In genomic region chr10:101780818-101781654, GRCh38 we compare ENCODE assay signal across 7 cellular contexts. TPM values are rescaled to one million over a fixed set of nuclear protein-coding genes. Genes with fewer than 3 reads are reported as not detected.
DNase-seq lines count a peak whose midpoint lies in the region; ATAC-seq and TF ChIP-seq lines count a peak whose summit lies in the region.

No MANE protein-coding gene starts in this region.

- WGBS in sigmoid colon, 2 donors, result 61 to 65% methylated on average over 14 of the region's 14 CpGs

- H3K9me2 ChIP-seq in SU-DHL-6 (replicated peaks; ENCODE audit: insufficient read depth, low read length), result no peaks in the 10 kb centered on the region

- H3K9me3 ChIP-seq in SU-DHL-6 (ENCODE audit: insufficient read depth, low read length) (no peaks in the 10 kb centered on the region), sigmoid colon (no peaks in the 10 kb centered on the region)

- no peaks in the 10 kb centered on the region for H3K9me3 Mint-ChIP-seq in activated naive CD8-positive, alpha-beta T cell treated with anti-CD3 and anti-CD28 coated beads, Interleukin-2, amount 10 ng/mL, durations not matched to agents 7 days and 5 days

- H3K4me1 ChIP-seq in sigmoid colon, result peaks cover 0 to 65% (median 58%) of the 10 kb centered on the region in 4 donors

- no peaks in the 10 kb centered on the region for H3K27me3 ChIP-seq in SU-DHL-6 (ENCODE audit: low read length)
- H3K27me3 ChIP-seq in sigmoid colon, result peaks cover 15 to 41% (median 27%) of the 10 kb centered on the region in 3 donors

- no peak for TF ChIP-seq EP300 in sigmoid colon (IDR thresholded peaks at IDR 0.05)

- peak; percentile 41 for ATAC-seq in activated naive CD8-positive, alpha-beta T cell treated with anti-CD3 and anti-CD28 coated beads, Interleukin-2, amount 10 ng/mL, durations not matched to agents 7 days and 5 days (ENCODE audit: low read depth)
- ATAC-seq in left ventricle myocardium superior (peak; percentile 58), HG03460 (IDR thresholded peaks at IDR 0.05; ENCODE audit: unreplicated experiment) (no peak)

- intact Hi-C loops in left ventricle myocardium superior (cut with micrococcal nuclease) (no loop called here), sigmoid colon (cut with DNase I) (loop anchor here (1.0 to 10.0 kb wide), 6 partner anchors 36 to 566 kb away; partner anchors contain the start of genes DPCD, OGA and POLL)

- H3K4me2 ChIP-seq in SU-DHL-6 (ENCODE audit: low read depth, low read length, poor library complexity, severe bottlenecking), result peak overlapping the region; percentile 79

- H3K27ac ChIP-seq in SU-DHL-6 (ENCODE audit: low read depth, low read length), result no peak overlapping the region
- H3K27ac ChIP-seq in sigmoid colon, result no peak overlapping the region

- POLR2A ChIA-PET in activated naive CD8-positive, alpha-beta T cell treated with anti-CD3 and anti-CD28 coated beads, Interleukin-2, amount 10 ng/mL, durations not matched to agents 7 days and 5 days (lab: Charles Lee), result interaction anchor here (0.6 to 1.3 kb wide), 4 partner anchors 9 to 178 kb away, joined by 3 to 5 read pairs (median 3); no protein-coding TSS in a partner anchor

- peaks cover 24% of the 10 kb centered on the region for H3K27me3 Mint-ChIP-seq in activated naive CD8-positive, alpha-beta T cell treated with anti-CD3 and anti-CD28 coated beads, Interleukin-2, amount 10 ng/mL, durations not matched to agents 7 days and 5 days

- H3K79me2 ChIP-seq in SU-DHL-6 (ENCODE audit: insufficient read depth, low read length), result no peaks in the 10 kb centered on the region; the same call in 1 of the 2 replicates

- no peak overlapping the region for H3K27ac Mint-ChIP-seq in activated naive CD8-positive, alpha-beta T cell treated with anti-CD3 and anti-CD28 coated beads, Interleukin-2, amount 10 ng/mL, durations not matched to agents 7 days and 5 days

- H3F3A ChIP-seq in SU-DHL-6 (ENCODE audit: insufficient read depth), result peaks cover 25% of the 10 kb centered on the region

- no peaks in the 10 kb centered on the region; the same call in 1 of the 2 replicates for H4K20me1 ChIP-seq in SU-DHL-6 (ENCODE audit: low read depth, low read length)

- H3K36me3 ChIP-seq in SU-DHL-6 (ENCODE audit: low read length) (no peaks in the 10 kb centered on the region), sigmoid colon (peaks cover 0 to 20% (median 5%) of the 10 kb centered on the region in 4 donors)

- H3K4me1 Mint-ChIP-seq in activated naive CD8-positive, alpha-beta T cell treated with anti-CD3 and anti-CD28 coated beads, Interleukin-2, amount 10 ng/mL, durations not matched to agents 7 days and 5 days, result peaks cover 40% of the 10 kb centered on the region

- peak; percentile 96 for TF ChIP-seq CTCF in GM12864 (IDR thresholded peaks at IDR 0.05; ENCODE audit: low read depth, low read length, missing control alignments)
- peak; percentile 78 for TF ChIP-seq CTCF in SU-DHL-6 (IDR thresholded peaks at IDR 0.05; ENCODE audit: insufficient read depth, low read length, poor library complexity, severe bottlenecking)
- peak in 3 of 4 experiments; percentile 78 to 89 (median 81) for TF ChIP-seq CTCF in sigmoid colon (IDR thresholded peaks at IDR 0.05)

- H3K9ac ChIP-seq in SU-DHL-6 (ENCODE audit: low read length), result no peak overlapping the region

- DNase-seq in GM12864 (ENCODE audit: low read depth) (no peak), Kasumi-1 (lab: John Stamatoyannopoulos, UW) (peak; percentile 85 to 90), left ventricle myocardium superior (peak; percentile 72), sigmoid colon (peak; percentile 73)
- peak; percentile 81 for DNase-seq in activated naive CD8-positive, alpha-beta T cell treated with anti-CD3 and anti-CD28 coated beads, Interleukin-2, amount 10 ng/mL, durations not matched to agents 7 days and 5 days

- H3K36me3 Mint-ChIP-seq in activated naive CD8-positive, alpha-beta T cell treated with anti-CD3 and anti-CD28 coated beads, Interleukin-2, amount 10 ng/mL, durations not matched to agents 7 days and 5 days, result peaks cover 9% of the 10 kb centered on the region

- peak overlapping the region; percentile 99 for H3K4me3 Mint-ChIP-seq in activated naive CD8-positive, alpha-beta T cell treated with anti-CD3 and anti-CD28 coated beads, Interleukin-2, amount 10 ng/mL, durations not matched to agents 7 days and 5 days

- H2AFZ ChIP-seq in SU-DHL-6 (ENCODE audit: low read depth, low read length, severe bottlenecking), result no peak overlapping the region

- H3K4me3 ChIP-seq in GM12864 (ENCODE audit: low read depth, low read length), result no peak overlapping the region
- H3K4me3 ChIP-seq in SU-DHL-6 (ENCODE audit: insufficient read depth, low read length, poor library complexity, severe bottlenecking), result no peak overlapping the region
- H3K4me3 ChIP-seq in sigmoid colon, result no peak overlapping the region

- no peak for TF ChIP-seq POLR2A in sigmoid colon (IDR thresholded peaks at IDR 0.05)

RNA-seq across cellular contexts. Expression of gene NPM3, which starts 2.2 kb away (rescaled TPM):
- total RNA-seq in activated naive CD8-positive, alpha-beta T cell treated with anti-CD3 and anti-CD28 coated beads, Interleukin-2, amount 10 ng/mL, durations not matched to agents 7 days and 5 days, result 10 to 100 TPM; 29.2 to 30.5 TPM
- total RNA-seq in left ventricle myocardium superior (8.4 TPM), sigmoid colon (10 to 100 TPM; 23.0 to 45.7 (median 29.8) TPM)
- 10 to 100 TPM; 17.8 to 64.9 (median 26.4) TPM for polyA plus RNA-seq in sigmoid colon

RNA-seq across cellular contexts. Expression of gene FGF8, which starts 5.1 kb away (rescaled TPM):
- total RNA-seq in activated naive CD8-positive, alpha-beta T cell treated with anti-CD3 and anti-CD28 coated beads, Interleukin-2, amount 10 ng/mL, durations not matched to agents 7 days and 5 days, result not detected
- total RNA-seq in left ventricle myocardium superior, result not detected
- not detected for total RNA-seq in sigmoid colon
- under 1 TPM in 1 of 3 donors, not detected in 2; 0.10 TPM for polyA plus RNA-seq in sigmoid colon

RNA-seq across cellular contexts. Expression of gene OGA, which starts 37.2 kb away (rescaled TPM):
- total RNA-seq in activated naive CD8-positive, alpha-beta T cell treated with anti-CD3 and anti-CD28 coated beads, Interleukin-2, amount 10 ng/mL, durations not matched to agents 7 days and 5 days, result 100 to 1,000 TPM; 207 to 212 TPM
- total RNA-seq in left ventricle myocardium superior, result 79.8 TPM
- 100 to 1,000 TPM; 124 to 143 (median 140) TPM for total RNA-seq in sigmoid colon
- 10 to 100 TPM; 15.7 to 60.5 (median 23.4) TPM for polyA plus RNA-seq in sigmoid colon
